ENCODE assay signal across 22 cellular contexts in the genomic region with DNA sequence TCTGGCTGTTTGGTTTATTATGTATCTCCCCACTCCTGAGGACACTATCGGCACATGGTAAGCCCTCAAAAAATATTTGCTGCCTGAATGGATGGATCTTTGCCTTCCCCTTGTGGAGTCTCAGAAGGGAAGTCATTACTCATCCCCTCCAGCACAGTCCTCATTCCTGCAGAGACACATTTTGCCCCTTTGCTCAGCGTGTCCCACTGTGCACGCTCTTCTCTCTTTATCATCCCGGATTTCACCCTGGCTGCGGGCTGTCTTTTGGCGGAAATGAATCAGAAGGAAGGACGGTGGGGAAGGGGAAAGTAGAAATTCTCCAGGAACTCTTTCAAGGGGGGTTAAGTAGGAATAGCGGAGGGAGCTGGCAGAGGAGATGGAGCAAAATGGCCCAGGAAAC.
"Had no signal": no experiment of that assay in that cellular context is flagged by ENCODE, and none has a peak within 500 bp of the region (broad histone marks: within the 10 kb centered on the region; RNA-seq: fewer than 3 reads in every experiment).

No MANE protein-coding gene starts in this region.

- H3K4me3 ChIP-seq: breast epithelium, gastrocnemius medialis, heart right ventricle, skin epidermis, transverse colon had no signal

- FAIRE-seq: islet of Langerhans had no signal

- H3K27me3 Mint-ChIP-seq: activated naive CD8-positive, alpha-beta T cell; memory B cell; T-cell had no signal

- H3K4me3 Mint-ChIP-seq: activated naive CD8-positive, alpha-beta T cell; activated T-cell treated with anti-CD3 and anti-CD28 coated beads, Interleukin-2, amount 50 U/mL, for 72 hours; dendritic cell treated with granulocyte-macrophage colony-stimulating factor and Interleukin-4, amounts not matched to agents 40 ng/mL and 50 ng/mL, for 4 days; memory B cell; natural killer cell; T-cell had no signal

- H3K4me1 Mint-ChIP-seq: memory B cell, natural killer cell, T-cell had no signal

- DNase-seq: activated CD4-positive, alpha-beta T cell treated with anti-CD3 and anti-CD28 coated beads, Interleukin-2, amount 50 U/mL, for 48 hours; activated CD8-positive, alpha-beta memory T cell treated with anti-CD3 and anti-CD28 coated beads, Interleukin-2, amount 50 U/mL, for 4 hours; activated gamma-delta T cell; activated T-cell treated with anti-CD3 and anti-CD28 coated beads, Interleukin-2, amount 50 U/mL, for 72 hours; amniotic stem cell; cerebellar nuclear complex; gastrocnemius medialis; heart right ventricle; natural killer cell; stimulated activated CD4-positive, alpha-beta T cell treated with anti-CD3 and anti-CD28 coated beads, Interleukin-4, amount 100 ng/mL, for 4 hours; stimulated activated CD8-positive, alpha-beta memory T cell treated with anti-CD3 and anti-CD28 coated beads, Interleukin-4, amount 100 ng/mL, for 48 hours; stimulated activated naive CD4-positive, alpha-beta T cell treated with Interleukin-2 at 50 U/mL for 16 hours; substantia nigra; T-cell; T1000; transverse colon had no signal

- H3K9me3 Mint-ChIP-seq: activated T-cell treated with anti-CD3 and anti-CD28 coated beads, Interleukin-2, amount 50 U/mL, for 72 hours; dendritic cell treated with granulocyte-macrophage colony-stimulating factor and Interleukin-4, amounts not matched to agents 40 ng/mL and 50 ng/mL, for 4 days; memory B cell; natural killer cell; T-cell had no signal

- H3K27ac Mint-ChIP-seq: activated naive CD8-positive, alpha-beta T cell; activated T-cell treated with anti-CD3 and anti-CD28 coated beads, Interleukin-2, amount 50 U/mL, for 72 hours; dendritic cell treated with granulocyte-macrophage colony-stimulating factor and Interleukin-4, amounts not matched to agents 40 ng/mL and 50 ng/mL, for 4 days; memory B cell; T-cell had no signal

- H3K36me3 Mint-ChIP-seq: natural killer cell had no signal
